Comparison of ENCODE assay signal across 26 cellular contexts in genomic region chr10:114678806-114679205, GRCh38. TPM values are rescaled to one million over a fixed set of nuclear protein-coding genes. Genes with fewer than 3 reads are reported as not detected.
DNase-seq lines count a peak whose midpoint lies in the region; ATAC-seq, FAIRE-seq and TF ChIP-seq lines count a peak whose summit lies in the region.
"Had no signal": no experiment of that assay in that cellular context is flagged by ENCODE, and none has a peak within 500 bp of the region (broad histone marks: within the 10 kb centered on the region; RNA-seq: fewer than 3 reads in every experiment).

No MANE protein-coding gene starts in this region.

- TF ChIP-seq EP300 in SK-N-SH (IDR thresholded peaks at IDR 0.05; ENCODE audit: borderline replicate concordance in 1 of 2, low read depth in 1 of 2, low read length in 1 of 2): no peak

- H3F3A ChIP-seq in SK-N-SH (replicated peaks; ENCODE audit: insufficient read depth): peaks cover 8% of the 10 kb centered on the region

- no peak for TF ChIP-seq RAD21 in SK-N-SH (IDR thresholded peaks at IDR 0.05; ENCODE audit: low read length)

- intact Hi-C loops in heart right ventricle (cut with DNase I) (no loop called here), Right ventricle myocardium superior (cut with DNase I) (no loop called here)

- 52 to 61% methylated on average over 2 of the region's 2 CpGs for WGBS in heart right ventricle, 2 donors
- WGBS in SK-N-SH (ENCODE audit: low lambda C conversion rate): 78% methylated on average over 2 of the region's 2 CpGs
- WGBS in small intestine, 3 donors: 68 to 72% (median 70%) methylated on average over 2 of the region's 2 CpGs

- no peaks in the 10 kb centered on the region; the same call in 1 of the 2 replicates for H3K79me2 ChIP-seq in SK-N-SH (ENCODE audit: insufficient read depth)

- TF ChIP-seq CTCF in heart right ventricle (IDR thresholded peaks at IDR 0.05): no peak
- TF ChIP-seq CTCF in SK-N-SH (IDR thresholded peaks at IDR 0.05): no peak

- TF ChIP-seq POLR2A in GM18505 (IDR thresholded peaks at IDR 0.05; ENCODE audit: borderline replicate concordance, extremely low read depth, insufficient read depth, insufficient read length): no peak

- H3K4me1 ChIP-seq in heart right ventricle: peaks cover 6 to 62% (median 43%) of the 10 kb centered on the region in 9 donors
- H3K4me1 ChIP-seq in SK-N-SH (ENCODE audit: control insufficient read depth in 1 of 2, insufficient read depth in 2 of 2, low read depth in 1 of 2, low read length in 1 of 2): peaks cover 16% of the 10 kb centered on the region in 2 experiments; a peak in 3 of 4 replicates
- peaks cover 4% of the 10 kb centered on the region in 2 donors for H3K4me1 ChIP-seq in small intestine (ENCODE audit: control insufficient read depth in 2 of 2, insufficient read depth in 1 of 2, low read depth in 1 of 2, low read length in 1 of 2)

- no peak overlapping the region for H3K4me2 ChIP-seq in SK-N-SH
- H3K4me2 ChIP-seq: smooth muscle cell had no signal

- no peaks in the 10 kb centered on the region for H3K9me3 ChIP-seq in heart right ventricle
- H3K9me3 ChIP-seq in SK-N-SH: no peaks in the 10 kb centered on the region
- H3K9me3 ChIP-seq in small intestine (ENCODE audit: control insufficient read depth, low read depth): no peaks in the 10 kb centered on the region
- H3K9me3 ChIP-seq: esophagus muscularis mucosa, gastroesophageal sphincter, transverse colon had no signal

- H3K9me2 ChIP-seq in SK-N-SH: no peaks in the 10 kb centered on the region

- H3K36me3 ChIP-seq in heart right ventricle (peaks cover 0 to 7% (median 0%) of the 10 kb centered on the region in 9 donors), SK-N-SH (replicated peaks in 1 of 2; ENCODE audit: control insufficient read depth in 1 of 2, insufficient read depth in 2 of 2, low read length in 1 of 2) (no peaks in the 10 kb centered on the region), small intestine (ENCODE audit: control insufficient read depth in 2 of 2, insufficient read depth in 2 of 2, low read length in 2 of 2) (no peaks in the 10 kb centered on the region)
- H3K36me3 ChIP-seq: brain microvascular endothelial cell, gastroesophageal sphincter, transverse colon had no signal

- H3K9ac ChIP-seq in SK-N-SH: no peak overlapping the region

- no peak for FAIRE-seq in small intestine (lab: Jason Lieb, UNC)
- FAIRE-seq: HepG2 had no signal

- CTCF ChIA-PET in SK-N-SH (lab: Yijun Ruan, JAX): no interaction called here

- H3K27me3 ChIP-seq in heart right ventricle (no peaks in the 10 kb centered on the region), SK-N-SH (ENCODE audit: insufficient read depth) (no peaks in the 10 kb centered on the region), small intestine (ENCODE audit: control insufficient read depth in 2 of 2, insufficient read depth in 2 of 2, low read length in 2 of 2) (no peaks in the 10 kb centered on the region)
- H3K27me3 ChIP-seq: brain microvascular endothelial cell, esophagus muscularis mucosa, gastroesophageal sphincter, transverse colon had no signal

- H4K20me1 ChIP-seq in SK-N-SH (ENCODE audit: insufficient read depth): no peaks in the 10 kb centered on the region

- ATAC-seq in heart right ventricle: peak in 1 of 8 donors; percentile 23
- no peak for ATAC-seq in Right ventricle myocardium superior (ENCODE audit: poor library complexity)
- no peak for ATAC-seq in GM18505 (IDR thresholded peaks at IDR 0.05; ENCODE audit: unreplicated experiment)
- ATAC-seq: gastroesophageal sphincter, HepG2 had no signal

- H3K4me3 ChIP-seq in heart right ventricle: no peak overlapping the region
- H3K4me3 ChIP-seq in SK-N-SH (ENCODE audit: low read depth in 2 of 2, low read length in 1 of 2): no peak overlapping the region
- H3K4me3 ChIP-seq in small intestine (ENCODE audit: low read depth in 1 of 2, low read length in 2 of 2): no peak overlapping the region
- H3K4me3 ChIP-seq: esophagus muscularis mucosa, gastroesophageal sphincter, smooth muscle cell, transverse colon had no signal

- POLR2A ChIA-PET in SK-N-SH (lab: Yijun Ruan, JAX): no interaction called here

- DNase-seq in heart right ventricle: no peak
- DNase-seq in Right ventricle myocardium superior: no peak
- no peak for DNase-seq in SK-N-SH
- DNase-seq in foreskin melanocyte: peak; percentile 48
- peak; percentile 31 for DNase-seq in small intestine
- DNase-seq in SIG-M5 treated with dmso at 0.1 percent for 504 hours (lab: John Stamatoyannopoulos, UW; ENCODE audit: unreplicated experiment): no peak
- DNase-seq in NCI-H748 treated with DMSO at 0.1 percent for 48 hours (lab: John Stamatoyannopoulos, UW): no peak
- DNase-seq: 8988T; activated CD4-positive, alpha-beta T cell treated with anti-CD3 and anti-CD28 coated beads, Interleukin-2, amount 50 U/mL, for 1 hour; activated naive CD4-positive, alpha-beta T cell treated with anti-CD3 and anti-CD28 coated beads for 36 hours; brain microvascular endothelial cell; effector CD8-positive, alpha-beta T cell; naive B cell; NCI-H1092 treated with DMSO at 0.1 percent for 48 hours; NCI-H187; NCI-H2171; NCI-H524; occipital lobe; stimulated activated CD4-positive, alpha-beta T cell treated with anti-CD3 and anti-CD28 coated beads, Interleukin-1b, Interleukin-23, amount 100 ng/mL, for 48 hours; T-helper 9 cell; transverse colon had no signal

- H2AFZ ChIP-seq in SK-N-SH (ENCODE audit: low read depth): no peak overlapping the region

- H3K27ac ChIP-seq in heart right ventricle (peak overlapping the region in 9 of 10 donors; percentile 15 to 95 (median 45)), SK-N-SH (ENCODE audit: low read depth in 2 of 2, low read length in 1 of 2) (no peak overlapping the region), small intestine (ENCODE audit: low read depth in 1 of 2, low read length in 1 of 2) (no peak overlapping the region)
- H3K27ac ChIP-seq: brain microvascular endothelial cell, esophagus muscularis mucosa, gastroesophageal sphincter, transverse colon had no signal

TF ChIP-seq in SK-N-SH, 30 proteins besides CTCF, POLR2A, EP300 and RAD21:
- 0 out of 2 replicates have a peak, but pooled peaks have one; percentile 6 for TF ChIP-seq RXRA (IDR thresholded peaks at IDR 0.05; ENCODE audit: borderline replicate concordance, low read depth)
- TF ChIP-seq NRF1 (IDR thresholded peaks at IDR 0.05; ENCODE audit: low read depth, low read length): no peak
TF ChIP-seq in SK-N-SH: peak in this region for 1.

RNA-seq across cellular contexts. Expression of gene ABLIM1, which starts 20.7 kb away (rescaled TPM):
- total RNA-seq in heart right ventricle: 100 to 1,000 TPM; 522 to 816 (median 606) TPM
- polyA plus RNA-seq in heart right ventricle: 100 to 1,000 TPM; 119 to 363 TPM
- total RNA-seq in Right ventricle myocardium superior: 772 TPM
- 16.1 and 24.9 TPM in 2 replicates for polyA plus RNA-seq in SK-N-SH (2012; rRNA removed)
- 13.0 and 19.7 TPM in 2 replicates for polyA plus RNA-seq in SK-N-SH (2012; cell fraction: cytosol; rRNA removed)
- polyA plus RNA-seq in SK-N-SH (2012; cell fraction: nucleus; rRNA removed): 21.3 and 27.5 TPM in 2 replicates
- 10 to 100 TPM; 25.7 to 41.4 (median 32.2) TPM for polyA plus RNA-seq in small intestine

Comparison
In these comparisons a context has a peak if more than half of its experiments do, and no peak if none do; other contexts are left out.
1. DNase-seq: peak in foreskin melanocyte (single experiment) and small intestine (single experiment); none in heart right ventricle (0 of 2), Right ventricle myocardium superior (single experiment), SK-N-SH (single experiment), SIG-M5 treated with dmso at 0.1 percent for 504 hours (single experiment) and NCI-H748 treated with DMSO at 0.1 percent for 48 hours (single experiment).
2. H3K27ac ChIP-seq: peak in heart right ventricle (9 of 10); none in SK-N-SH (0 of 2) and small intestine (0 of 2).